In the genomic region with DNA sequence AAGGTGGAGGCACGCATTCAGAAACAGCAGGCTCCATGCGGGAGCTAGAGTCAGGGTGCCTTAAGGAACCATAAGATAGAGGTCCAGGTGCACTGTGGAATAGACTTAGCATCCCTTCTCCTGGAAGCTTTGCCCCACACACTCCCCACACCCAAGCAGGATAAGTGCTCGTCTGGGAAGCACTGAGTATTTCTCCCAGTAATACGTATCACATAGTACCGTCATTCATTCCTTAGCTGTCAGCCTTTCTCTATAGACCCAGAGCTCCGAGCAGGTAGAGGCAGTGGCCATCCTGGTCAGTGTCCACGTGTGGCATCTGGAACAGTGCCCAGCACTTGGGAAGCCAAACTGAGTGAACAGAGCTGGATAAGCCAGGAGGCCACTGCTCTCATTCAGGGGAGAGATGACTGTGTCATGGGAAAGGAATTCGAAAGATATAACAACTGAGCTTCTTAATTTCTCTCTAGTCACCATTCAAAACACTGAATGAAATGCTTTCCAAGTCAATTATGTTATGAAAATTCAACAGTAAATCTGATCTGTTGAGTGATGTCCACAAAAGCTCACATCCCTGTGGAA, we compare ENCODE assay signal across 1 cellular context.
TF ChIP-seq lines count a peak whose summit lies in the region.

No MANE protein-coding gene starts in this region.

TF ChIP-seq in K562, 482 proteins besides CTCF, POLR2A, EP300 and RAD21:
- TF ChIP-seq ETS1 (conservative IDR thresholded peaks at IDR 0.05; ENCODE audit: control insufficient read depth, low read depth, low read length) (no peak), FOSL1 (tag; conservative IDR thresholded peaks at IDR 0.05) (0 out of 2 replicates have a peak, but pooled peaks have one; percentile 13)
- TF ChIP-seq, protein P1, sequence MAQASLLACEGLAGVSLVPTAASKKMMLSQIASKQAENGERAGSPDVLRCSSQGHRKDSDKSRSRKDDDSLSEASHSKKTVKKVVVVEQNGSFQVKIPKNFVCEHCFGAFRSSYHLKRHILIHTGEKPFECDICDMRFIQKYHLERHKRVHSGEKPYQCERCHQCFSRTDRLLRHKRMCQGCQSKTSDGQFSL (CRISPR knock-in tag; IDR thresholded peaks at IDR 0.05) = no peak
- TF ChIP-seq, protein P1 (tag; IDR thresholded peaks at IDR 0.05) = no peak
